14 cellular contexts compared by ENCODE assay signal in genomic region chr1:179310271-179310670, GRCh38. TPM values are rescaled to one million over a fixed set of nuclear protein-coding genes. Genes with fewer than 3 reads are reported as not detected.
DNase-seq lines count a peak whose midpoint lies in the region; ATAC-seq and TF ChIP-seq lines count a peak whose summit lies in the region.
"Had no signal": no experiment of that assay in that cellular context is flagged by ENCODE, and none has a peak within 500 bp of the region (broad histone marks: within the 10 kb centered on the region; RNA-seq: fewer than 3 reads in every experiment).

No MANE protein-coding gene starts in this region.

- no peak for DNase-seq in activated naive CD4-positive, alpha-beta T cell treated with anti-CD3 and anti-CD28 coated beads, Interleukin-2, amount 10 ng/mL, durations not matched to agents 7 days and 5 days
- DNase-seq in SK-N-SH = no peak
- peak; percentile 86 for DNase-seq in fibroblast of the aortic adventitia (ENCODE audit: low read depth)
- DNase-seq in upper lobe of right lung = no peak
- DNase-seq in NCI-H1092 (lab: John Stamatoyannopoulos, UW) = no peak
- DNase-seq in activated CD8-positive, alpha-beta memory T cell treated with anti-CD3 and anti-CD28 coated beads, Interleukin-2, amount 10 ng/mL, durations not matched to agents 7 days and 5 days = no peak
- DNase-seq: AML-193; NCI-H446; stimulated activated CD4-positive, alpha-beta T cell treated with anti-CD3 and anti-CD28 coated beads, Interleukin-12 subunit alpha, Interleukin-12 subunit beta, amount 100 ng/mL, for 4 hours; transverse colon had no signal

- H3K4me1 ChIP-seq in SK-N-SH (ENCODE audit: control insufficient read depth in 1 of 2, insufficient read depth in 2 of 2, low read depth in 1 of 2, low read length in 1 of 2) (no peaks in the 10 kb centered on the region), upper lobe of right lung (no peaks in the 10 kb centered on the region)
- H3K4me1 ChIP-seq: transverse colon had no signal

- 63% methylated on average over 2 of the region's 2 CpGs for WGBS in SK-N-SH (ENCODE audit: low lambda C conversion rate)

- H3K4me3 ChIP-seq in SK-N-SH (ENCODE audit: low read depth in 2 of 2, low read length in 1 of 2) (no peak overlapping the region), fibroblast of the aortic adventitia (ENCODE audit: low read depth, low read length) (no peak overlapping the region), upper lobe of right lung (no peak overlapping the region)
- H3K4me3 ChIP-seq: transverse colon had no signal

- intact Hi-C loops in upper lobe of right lung (cut with DNase I) = no loop called here

- H3K27me3 Mint-ChIP-seq in activated naive CD4-positive, alpha-beta T cell treated with anti-CD3 and anti-CD28 coated beads, Interleukin-2, amount 50 U/mL, for 24 hours = no peaks in the 10 kb centered on the region
- H3K27me3 Mint-ChIP-seq in activated naive CD4-positive, alpha-beta T cell treated with anti-CD3 and anti-CD28 coated beads, Interleukin-2, amount 10 ng/mL, durations not matched to agents 7 days and 5 days = no peaks in the 10 kb centered on the region
- no peaks in the 10 kb centered on the region for H3K27me3 Mint-ChIP-seq in activated CD8-positive, alpha-beta memory T cell treated with anti-CD3 and anti-CD28 coated beads, Interleukin-2, amount 10 ng/mL, durations not matched to agents 7 days and 5 days
- H3K27me3 Mint-ChIP-seq: activated naive CD8-positive, alpha-beta T cell had no signal

- H3K4me2 ChIP-seq in SK-N-SH = no peak overlapping the region

- POLR2A ChIA-PET in SK-N-SH (lab: Yijun Ruan, JAX) = no interaction called here

- CTCF ChIA-PET in activated naive CD4-positive, alpha-beta T cell treated with anti-CD3 and anti-CD28 coated beads, Interleukin-2, amount 10 ng/mL, durations not matched to agents 7 days and 5 days (lab: Charles Lee) = no interaction called here
- CTCF ChIA-PET in SK-N-SH (lab: Yijun Ruan, JAX) = no interaction called here
- CTCF ChIA-PET in activated CD8-positive, alpha-beta memory T cell treated with anti-CD3 and anti-CD28 coated beads, Interleukin-2, amount 10 ng/mL, durations not matched to agents 7 days and 5 days (lab: Charles Lee) = no interaction called here

- H3K4me3 Mint-ChIP-seq in activated naive CD4-positive, alpha-beta T cell treated with anti-CD3 and anti-CD28 coated beads, Interleukin-2, amount 50 U/mL, for 24 hours = no peak overlapping the region
- no peak overlapping the region for H3K4me3 Mint-ChIP-seq in activated naive CD4-positive, alpha-beta T cell treated with anti-CD3 and anti-CD28 coated beads, Interleukin-2, amount 10 ng/mL, durations not matched to agents 7 days and 5 days
- H3K4me3 Mint-ChIP-seq in activated CD8-positive, alpha-beta memory T cell treated with anti-CD3 and anti-CD28 coated beads, Interleukin-2, amount 10 ng/mL, durations not matched to agents 7 days and 5 days = no peak overlapping the region
- H3K4me3 Mint-ChIP-seq: activated naive CD8-positive, alpha-beta T cell had no signal

- H2AFZ ChIP-seq in SK-N-SH (ENCODE audit: low read depth) = no peak overlapping the region

- H3K27ac ChIP-seq in SK-N-SH (ENCODE audit: low read depth in 2 of 2, low read length in 1 of 2) (peak overlapping the region in 1 of 2 experiments; percentile 65; a peak in 3 of 4 replicates), upper lobe of right lung (peak overlapping the region; percentile 18)

- peak overlapping the region; percentile 68 for H3K27ac Mint-ChIP-seq in activated naive CD4-positive, alpha-beta T cell treated with anti-CD3 and anti-CD28 coated beads, Interleukin-2, amount 50 U/mL, for 24 hours
- H3K27ac Mint-ChIP-seq in activated naive CD4-positive, alpha-beta T cell treated with anti-CD3 and anti-CD28 coated beads, Interleukin-2, amount 10 ng/mL, durations not matched to agents 7 days and 5 days = no peak overlapping the region
- no peak overlapping the region for H3K27ac Mint-ChIP-seq in activated CD8-positive, alpha-beta memory T cell treated with anti-CD3 and anti-CD28 coated beads, Interleukin-2, amount 10 ng/mL, durations not matched to agents 7 days and 5 days

- H3K9ac ChIP-seq in SK-N-SH = no peak overlapping the region; the same call in 1 of the 2 replicates

- H3K27me3 ChIP-seq in SK-N-SH (ENCODE audit: insufficient read depth) = no peaks in the 10 kb centered on the region
- H3K27me3 ChIP-seq in upper lobe of right lung = no peaks in the 10 kb centered on the region
- H3K27me3 ChIP-seq: transverse colon had no signal

- no peaks in the 10 kb centered on the region for H3K9me3 Mint-ChIP-seq in activated naive CD4-positive, alpha-beta T cell treated with anti-CD3 and anti-CD28 coated beads, Interleukin-2, amount 50 U/mL, for 24 hours
- no peaks in the 10 kb centered on the region for H3K9me3 Mint-ChIP-seq in activated naive CD4-positive, alpha-beta T cell treated with anti-CD3 and anti-CD28 coated beads, Interleukin-2, amount 10 ng/mL, durations not matched to agents 7 days and 5 days
- no peaks in the 10 kb centered on the region for H3K9me3 Mint-ChIP-seq in activated CD8-positive, alpha-beta memory T cell treated with anti-CD3 and anti-CD28 coated beads, Interleukin-2, amount 10 ng/mL, durations not matched to agents 7 days and 5 days (ENCODE audit: low read depth)

- no peak for TF ChIP-seq EP300 in SK-N-SH (IDR thresholded peaks at IDR 0.05; ENCODE audit: borderline replicate concordance in 1 of 2, low read depth in 1 of 2, low read length in 1 of 2)

- ATAC-seq in upper lobe of right lung = peak; percentile 39
- ATAC-seq in activated CD4-positive, CD25-positive, alpha-beta regulatory T cell treated with anti-CD3 and anti-CD28 coated beads, Interleukin-2, amount 50 U/mL, for 24 hours = no peak
- ATAC-seq in activated CD8-positive, alpha-beta memory T cell treated with anti-CD3 and anti-CD28 coated beads, Interleukin-2, amount 10 ng/mL, durations not matched to agents 7 days and 5 days = no peak

- H3K9me3 ChIP-seq in SK-N-SH (no peaks in the 10 kb centered on the region), upper lobe of right lung (no peaks in the 10 kb centered on the region)
- H3K9me3 ChIP-seq: transverse colon had no signal

- TF ChIP-seq CTCF in SK-N-SH (IDR thresholded peaks at IDR 0.05) (no peak), fibroblast of the aortic adventitia (IDR thresholded peaks at IDR 0.05; ENCODE audit: insufficient read depth, low read length) (no peak), upper lobe of right lung (IDR thresholded peaks at IDR 0.05) (no peak)

- no peaks in the 10 kb centered on the region for H3K9me2 ChIP-seq in SK-N-SH

- H3K36me3 Mint-ChIP-seq in activated naive CD4-positive, alpha-beta T cell treated with anti-CD3 and anti-CD28 coated beads, Interleukin-2, amount 50 U/mL, for 24 hours = peaks cover 27% of the 10 kb centered on the region
- peaks cover 46% of the 10 kb centered on the region for H3K36me3 Mint-ChIP-seq in activated naive CD4-positive, alpha-beta T cell treated with anti-CD3 and anti-CD28 coated beads, Interleukin-2, amount 10 ng/mL, durations not matched to agents 7 days and 5 days
- H3K36me3 Mint-ChIP-seq in activated CD8-positive, alpha-beta memory T cell treated with anti-CD3 and anti-CD28 coated beads, Interleukin-2, amount 10 ng/mL, durations not matched to agents 7 days and 5 days = peaks cover 46% of the 10 kb centered on the region

- H4K20me1 ChIP-seq in SK-N-SH (ENCODE audit: insufficient read depth) = no peaks in the 10 kb centered on the region

- peaks cover 8% of the 10 kb centered on the region for H3F3A ChIP-seq in SK-N-SH (replicated peaks; ENCODE audit: insufficient read depth)

- TF ChIP-seq RAD21 in SK-N-SH (IDR thresholded peaks at IDR 0.05; ENCODE audit: low read length) = no peak

- peaks cover 57% of the 10 kb centered on the region for H3K4me1 Mint-ChIP-seq in activated naive CD4-positive, alpha-beta T cell treated with anti-CD3 and anti-CD28 coated beads, Interleukin-2, amount 50 U/mL, for 24 hours
- H3K4me1 Mint-ChIP-seq in activated naive CD4-positive, alpha-beta T cell treated with anti-CD3 and anti-CD28 coated beads, Interleukin-2, amount 10 ng/mL, durations not matched to agents 7 days and 5 days = peaks cover 2% of the 10 kb centered on the region
- H3K4me1 Mint-ChIP-seq in activated CD8-positive, alpha-beta memory T cell treated with anti-CD3 and anti-CD28 coated beads, Interleukin-2, amount 10 ng/mL, durations not matched to agents 7 days and 5 days = peaks cover 7% of the 10 kb centered on the region

- H3K36me3 ChIP-seq in SK-N-SH (replicated peaks in 1 of 2; ENCODE audit: control insufficient read depth in 1 of 2, insufficient read depth in 2 of 2, low read length in 1 of 2) (peaks cover 2 to 7% of the 10 kb centered on the region in 2 experiments), upper lobe of right lung (peaks cover 25% of the 10 kb centered on the region)

- H3K79me2 ChIP-seq in SK-N-SH (ENCODE audit: insufficient read depth) = peaks cover 76% of the 10 kb centered on the region

TF ChIP-seq in SK-N-SH, 30 proteins besides CTCF, POLR2A, EP300 and RAD21:
- TF ChIP-seq POLR2AphosphoS5 (IDR thresholded peaks at IDR 0.05; ENCODE audit: low read depth, low read length) = no peak
- no peak for TF ChIP-seq RXRA (IDR thresholded peaks at IDR 0.05; ENCODE audit: borderline replicate concordance, low read depth)
- TF ChIP-seq NFIC (IDR thresholded peaks at IDR 0.05; ENCODE audit: borderline replicate concordance) = peak; percentile 29; the same call in 1 of the 2 replicates

RNA-seq across cellular contexts. Expression of gene SOAT1, which starts 16.7 kb away (rescaled TPM):
- polyA plus RNA-seq in SK-N-SH (2012; rRNA removed) = 8.1 and 12.1 TPM in 2 replicates
- 13.2 and 14.1 TPM in 2 replicates for polyA plus RNA-seq in SK-N-SH (2012; cell fraction: cytosol; rRNA removed)
- polyA plus RNA-seq in SK-N-SH (2012; cell fraction: nucleus; rRNA removed) = 2.7 and 9.7 TPM in 2 replicates
- total RNA-seq in fibroblast of the aortic adventitia (ENCODE audit: low replicate concordance) (40.9 and 67.5 TPM in 2 replicates), upper lobe of right lung (116 TPM)
- total RNA-seq in activated CD8-positive, alpha-beta memory T cell treated with anti-CD3 and anti-CD28 coated beads, Interleukin-2, amount 10 ng/mL, durations not matched to agents 7 days and 5 days = 10 to 100 TPM; 47.8 to 84.5 TPM

RNA-seq across cellular contexts. Expression of gene AXDND1, which starts 55.5 kb away (rescaled TPM):
- 0.11 and 0.16 TPM in 2 replicates for polyA plus RNA-seq in SK-N-SH (2012; rRNA removed)
- 0.14 and 0.19 TPM in 2 replicates for polyA plus RNA-seq in SK-N-SH (2012; cell fraction: cytosol; rRNA removed)
- 0.05 and 0.31 TPM in 2 replicates for polyA plus RNA-seq in SK-N-SH (2012; cell fraction: nucleus; rRNA removed)
- 0.25 and 0.36 TPM in 2 replicates for total RNA-seq in fibroblast of the aortic adventitia (ENCODE audit: low replicate concordance)
- total RNA-seq in upper lobe of right lung = not detected
- total RNA-seq in activated CD8-positive, alpha-beta memory T cell treated with anti-CD3 and anti-CD28 coated beads, Interleukin-2, amount 10 ng/mL, durations not matched to agents 7 days and 5 days = not detected
- polyA plus RNA-seq: liver had no signal
